In the genomic region with DNA sequence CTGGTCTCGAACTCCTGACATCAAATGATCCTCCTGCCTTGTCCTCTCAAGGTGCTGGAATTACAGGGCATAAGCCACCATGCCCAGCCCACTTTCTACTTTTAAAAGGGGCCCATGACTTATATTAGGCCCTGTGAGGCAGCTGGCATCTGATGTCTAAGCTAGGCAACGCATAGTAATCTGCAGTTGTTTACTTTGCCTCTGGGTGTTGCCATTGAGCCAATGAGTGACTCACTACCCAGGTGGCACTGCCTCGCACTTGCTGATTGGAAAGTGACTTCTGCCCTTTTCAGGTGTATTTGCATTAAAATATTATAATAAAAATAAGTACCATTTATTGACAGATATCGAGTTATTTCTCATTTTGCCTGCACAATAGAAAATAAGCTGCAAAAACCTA, we compare ENCODE assay signal across 8 cellular contexts.
DNase-seq lines count a peak whose midpoint lies in the region; ATAC-seq lines count a peak whose summit lies in the region.

No MANE protein-coding gene starts in this region.

- DNase-seq in SIG-M5 treated with dmso at 0.1 percent for 504 hours (lab: John Stamatoyannopoulos, UW; ENCODE audit: unreplicated experiment) (peak; percentile 48), SIG-M5 (lab: John Stamatoyannopoulos, UW) (no peak), SHP77 treated with DMSO at 0.1 percent for 48 hours (lab: John Stamatoyannopoulos, UW) (peak; percentile 29), iPS-NIHi11 (ENCODE audit: low spot score) (peak; percentile 72), dedifferentiated amniotic fluid mesenchymal stem cell (ENCODE audit: extremely low spot score) (no peak), anterior cingulate cortex (lab: John Stamatoyannopoulos, UW) (no peak)
- DNase-seq in effector CD8-positive, alpha-beta T cell (lab: John Stamatoyannopoulos, UW) = no peak

- ATAC-seq in HG02571 (IDR thresholded peaks at IDR 0.05; ENCODE audit: unreplicated experiment) = peak; percentile 51

Comparison
In these comparisons a context has a peak if more than half of its experiments do, and no peak if none do; other contexts are left out.
1. DNase-seq: peak in SIG-M5 treated with dmso at 0.1 percent for 504 hours (single experiment), SHP77 treated with DMSO at 0.1 percent for 48 hours (single experiment) and iPS-NIHi11 (single experiment); none in SIG-M5 (single experiment), dedifferentiated amniotic fluid mesenchymal stem cell (single experiment), effector CD8-positive, alpha-beta T cell (single experiment) and anterior cingulate cortex (0 of 58).